Comparison of ENCODE assay signal across 13 cellular contexts in the genomic region with DNA sequence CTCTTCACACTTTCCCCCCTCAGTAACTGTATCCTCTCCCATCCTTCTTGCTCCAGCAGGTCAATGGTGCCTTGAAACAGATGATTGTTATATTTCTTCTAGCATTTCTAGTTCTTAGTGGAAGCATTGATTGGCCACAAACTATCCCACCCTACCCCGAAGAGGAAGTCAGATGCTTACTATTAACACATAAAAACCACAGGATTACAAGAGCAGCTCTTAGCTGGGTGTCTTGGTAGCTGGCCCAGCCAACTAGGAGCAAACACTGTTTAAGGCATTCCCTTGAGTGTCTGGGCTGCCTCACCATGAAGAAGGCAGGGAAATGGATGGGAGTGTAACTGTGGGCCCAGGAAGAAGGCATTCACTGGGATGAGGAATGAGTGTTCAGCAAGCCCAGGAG.
"Had no signal": no experiment of that assay in that cellular context is flagged by ENCODE, and none has a peak within 500 bp of the region (broad histone marks: within the 10 kb centered on the region; RNA-seq: fewer than 3 reads in every experiment).

No MANE protein-coding gene starts in this region.

- H3K27ac Mint-ChIP-seq: activated naive CD4-positive, alpha-beta T cell treated with anti-CD3 and anti-CD28 coated beads, Interleukin-2, amount 50 U/mL, for 72 hours; activated T-cell treated with anti-CD3 and anti-CD28 coated beads, Interleukin-2, amount 50 U/mL, for 72 hours; naive thymus-derived CD8-positive, alpha-beta T cell had no signal

- DNase-seq: activated CD4-positive, alpha-beta T cell treated with anti-CD3 and anti-CD28 coated beads for 1 hour; activated gamma-delta T cell; activated T-cell treated with anti-CD3 and anti-CD28 coated beads, Interleukin-2, amount 50 U/mL, for 72 hours; adrenal gland; effector CD4-positive, alpha-beta T cell; left cardiac atrium; mesenchymal stem cell; naive thymus-derived CD8-positive, alpha-beta T cell; stimulated activated CD8-positive, alpha-beta memory T cell treated with anti-CD3 and anti-CD28 coated beads, Interleukin-4, amount 100 ng/mL, for 48 hours; stimulated activated naive CD4-positive, alpha-beta T cell; WERI-Rb-1 had no signal

- H3K9me3 ChIP-seq: adrenal gland had no signal

- H3K36me3 ChIP-seq: adrenal gland, WERI-Rb-1 had no signal

- H3K4me3 Mint-ChIP-seq: activated T-cell treated with anti-CD3 and anti-CD28 coated beads, Interleukin-2, amount 50 U/mL, for 72 hours; naive thymus-derived CD8-positive, alpha-beta T cell had no signal

- H3K27ac ChIP-seq: adrenal gland, WERI-Rb-1 had no signal

- H3K9me3 Mint-ChIP-seq: activated naive CD4-positive, alpha-beta T cell treated with anti-CD3 and anti-CD28 coated beads, Interleukin-2, amount 50 U/mL, for 72 hours; activated T-cell treated with anti-CD3 and anti-CD28 coated beads, Interleukin-2, amount 50 U/mL, for 72 hours; naive thymus-derived CD8-positive, alpha-beta T cell had no signal

- ATAC-seq: activated naive CD4-positive, alpha-beta T cell treated with anti-CD3 and anti-CD28 coated beads, Interleukin-2, amount 50 U/mL, for 72 hours; activated T-cell treated with anti-CD3 and anti-CD28 coated beads, Interleukin-2, amount 50 U/mL, for 72 hours; esophagus mucosa; left cardiac atrium; naive thymus-derived CD8-positive, alpha-beta T cell had no signal

- H3K27me3 ChIP-seq: adrenal gland had no signal

- H3K4me3 ChIP-seq: adrenal gland had no signal

- H3K36me3 Mint-ChIP-seq: activated naive CD4-positive, alpha-beta T cell treated with anti-CD3 and anti-CD28 coated beads, Interleukin-2, amount 50 U/mL, for 72 hours; naive thymus-derived CD8-positive, alpha-beta T cell had no signal

- H3K4me1 ChIP-seq: adrenal gland had no signal
